Comparison of ENCODE assay signal across 1 cellular context in the genomic region with DNA sequence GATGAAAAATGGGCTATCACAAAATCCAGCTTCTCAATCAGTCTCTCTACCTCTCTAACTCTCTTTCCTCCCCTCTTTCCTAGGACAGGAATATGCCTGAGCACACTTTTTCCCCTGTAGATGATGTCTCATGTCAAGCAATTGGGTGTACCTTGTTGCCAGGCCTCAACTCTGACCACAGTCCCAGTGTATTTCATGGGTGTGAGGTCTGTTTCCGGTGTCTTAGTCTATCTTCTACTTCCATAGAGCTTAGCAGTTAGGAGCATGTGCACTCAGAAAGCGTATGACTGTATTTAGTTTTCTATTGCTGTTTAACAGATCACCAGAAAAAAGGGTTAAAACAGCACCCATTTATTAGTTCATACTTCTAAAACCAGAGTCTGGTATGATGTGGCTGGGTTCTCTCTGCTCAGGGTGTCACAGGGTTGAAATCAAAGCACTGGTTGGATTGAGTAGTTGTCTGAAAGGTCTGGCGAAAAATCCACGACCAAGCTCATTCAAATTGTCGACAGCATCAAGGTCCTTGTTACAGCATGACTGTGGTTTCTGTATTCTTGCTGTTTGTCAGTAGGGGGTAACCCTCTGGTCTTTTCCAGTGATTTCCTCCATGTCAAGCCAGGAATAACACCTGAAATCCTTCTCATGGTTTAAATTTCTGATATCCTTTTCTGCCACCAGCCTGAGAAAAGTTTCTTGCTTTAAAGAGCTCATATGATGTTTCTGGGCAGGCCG.
TF ChIP-seq lines count a peak whose summit lies in the region.

No MANE protein-coding gene starts in this region.

TF ChIP-seq in H1, 55 proteins besides CTCF, POLR2A, EP300 and RAD21:
- TF ChIP-seq RNF2 (IDR thresholded peaks at IDR 0.05; ENCODE audit: borderline replicate concordance, low read depth, low read length, missing control alignments, poor library complexity, severe bottlenecking) = no peak
- no peak for TF ChIP-seq POU5F1 (IDR thresholded peaks at IDR 0.05; ENCODE audit: low read depth, low read length)
- TF ChIP-seq TCF12 (IDR thresholded peaks at IDR 0.05; ENCODE audit: low read depth, low read length) = no peak
- TF ChIP-seq SP2 (IDR thresholded peaks at IDR 0.05; ENCODE audit: low read length) = no peak
TF ChIP-seq in H1: peak in this region for 0.
